In the genomic region with DNA sequence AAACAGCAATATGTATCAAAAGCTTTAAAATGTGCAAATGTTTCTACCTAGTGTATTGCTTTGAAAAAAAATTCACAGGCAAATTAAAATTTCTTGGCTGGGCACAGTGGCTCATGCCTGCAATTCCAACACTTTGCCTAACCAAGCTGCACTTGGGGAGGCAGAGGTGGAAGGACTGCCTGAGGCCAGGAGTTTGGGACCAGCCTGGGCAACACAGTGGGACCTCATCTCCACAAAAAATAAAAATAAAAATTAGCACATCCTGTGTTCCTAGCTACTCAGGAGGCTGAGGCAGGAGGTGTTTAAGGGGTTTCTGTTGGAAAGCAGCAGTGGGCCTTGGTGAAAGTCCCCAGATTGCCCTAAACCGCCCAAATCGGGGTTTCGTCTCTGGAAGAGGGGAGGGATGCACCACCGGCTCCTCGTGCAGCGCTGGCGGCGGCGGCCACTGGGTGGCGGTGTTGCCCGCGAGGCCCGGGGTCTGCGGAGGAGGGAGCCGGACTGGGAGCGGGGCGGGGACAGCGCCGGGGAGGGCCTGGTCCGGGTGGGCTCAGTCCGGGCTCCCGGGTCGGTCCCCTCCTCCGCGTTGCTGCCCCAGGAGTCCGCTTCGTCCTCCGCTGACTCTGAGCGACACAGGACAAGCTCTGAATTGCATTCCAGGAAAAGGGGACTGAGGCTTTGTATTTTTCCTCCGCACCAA, we compare ENCODE assay signal across 8 cellular contexts.
A peak's percentile ranks its signal among the peaks of the same experiment; 100 is the strongest.
DNase-seq lines count a peak whose midpoint lies in the region; ATAC-seq and TF ChIP-seq lines count a peak whose summit lies in the region.

No MANE protein-coding gene starts in this region.

- peak; percentile 97 for TF ChIP-seq CTCF in LNCAP (IDR thresholded peaks at IDR 0.05)
- peak; percentile 96 for TF ChIP-seq CTCF in endodermal cell (conservative IDR thresholded peaks at IDR 0.05)

- H3K9ac ChIP-seq in endodermal cell (ENCODE audit: extremely low read depth, low read length, poor library complexity, severe bottlenecking): peak overlapping the region; percentile 52

- H3K27ac Mint-ChIP-seq in endodermal cell: no peak overlapping the region
- H3K27ac Mint-ChIP-seq in memory B cell: no peak overlapping the region

- H3K4me1 ChIP-seq in endodermal cell (ENCODE audit: control insufficient read depth, insufficient read depth, low read length): no peaks in the 10 kb centered on the region

- peaks cover 7% of the 10 kb centered on the region for H3K27me3 ChIP-seq in endodermal cell (ENCODE audit: control insufficient read depth, insufficient read depth, low read length, poor library complexity, severe bottlenecking)

- H3K4me3 ChIP-seq in endodermal cell (ENCODE audit: low read length): peak overlapping the region; percentile 79

- DNase-seq in EL (peak; percentile 30), endodermal cell (peak; percentile 98), memory B cell (ENCODE audit: low spot score in 2 of 2) (peak; percentile 43 to 60), NCI-H1436 (lab: John Stamatoyannopoulos, UW) (no peak)
- peak; percentile 59 to 61 for DNase-seq in activated CD4-positive, alpha-beta T cell treated with anti-CD3 and anti-CD28 coated beads, Interleukin-2, amount 50 U/mL, for 48 hours
- DNase-seq in stimulated activated CD8-positive, alpha-beta memory T cell treated with anti-CD3 and anti-CD28 coated beads, Interleukin-12 subunit alpha, Interleukin-12 subunit beta, amount 100 ng/mL, for 1 hour (ENCODE audit: low read depth): peak; percentile 6

- H3K9me3 ChIP-seq in endodermal cell (ENCODE audit: control insufficient read depth, low read length): no peaks in the 10 kb centered on the region

- no peaks in the 10 kb centered on the region for H3K36me3 ChIP-seq in endodermal cell (ENCODE audit: control insufficient read depth, insufficient read depth, low read length)

- H3K9me3 Mint-ChIP-seq in endodermal cell (peaks cover 10% of the 10 kb centered on the region), memory B cell (peaks cover 2% of the 10 kb centered on the region)

- H3K4me3 Mint-ChIP-seq in endodermal cell (peak overlapping the region; percentile 57), memory B cell (no peak overlapping the region)

- H3K36me3 Mint-ChIP-seq in endodermal cell (ENCODE audit: low read depth) (peaks cover 8% of the 10 kb centered on the region), memory B cell (peaks cover 1% of the 10 kb centered on the region)

- H3K27me3 Mint-ChIP-seq in endodermal cell (ENCODE audit: insufficient read depth): peaks cover 5% of the 10 kb centered on the region
- H3K27me3 Mint-ChIP-seq in memory B cell: peaks cover 21% of the 10 kb centered on the region

- 2 to 3% methylated on average over 6 to 30 of the region's 30 CpGs for WGBS in endodermal cell (ENCODE audit: insufficient coverage in 1 of 2, insufficient read length in 1 of 2), 2 experiments

- ATAC-seq in GM21528 (IDR thresholded peaks at IDR 0.05; ENCODE audit: low FRiP score, unreplicated experiment) (peak; percentile 91), memory B cell (ENCODE audit: low read depth) (peak; percentile 48)

- H3K27ac ChIP-seq in endodermal cell (ENCODE audit: low read depth, low read length): peak overlapping the region; percentile 10

- no peaks in the 10 kb centered on the region for H3K4me1 Mint-ChIP-seq in endodermal cell
- H3K4me1 Mint-ChIP-seq in memory B cell: peaks cover 2% of the 10 kb centered on the region
